In genomic region chr15:40160689-40161688, GRCh38 we compare ENCODE assay signal across 8 cellular contexts. TPM values are rescaled to one million over a fixed set of nuclear protein-coding genes. Genes with fewer than 3 reads are reported as not detected.
DNase-seq lines count a peak whose midpoint lies in the region; ATAC-seq lines count a peak whose summit lies in the region.

BUB1B (plus strand) TSS chr15:40161069; CDS start chr15:40161221, 152 bp downstream.

- H3K4me1 ChIP-seq in BLaER1 treated with 17β-estradiol and CSF1 and Interleukin-3, amounts not matched to agents 10 nM and 100 nM = peaks cover 28 to 45% (median 39%) of the 10 kb centered on the region in 10 experiments

- CTCF ChIA-PET in activated CD4-positive, alpha-beta T cell treated with anti-CD3 and anti-CD28 coated beads for 36 hours (lab: Charles Lee) = interaction anchor here (0.6 to 4.3 kb wide), 17 partner anchors 14 to 378 kb away, joined by 3 to 34 read pairs (median 5); partner anchors contain the start of genes FSIP1 and PLCB2

- H3K9me3 Mint-ChIP-seq in activated CD4-positive, alpha-beta T cell treated with anti-CD3 and anti-CD28 coated beads for 36 hours (ENCODE audit: low read depth) = no peaks in the 10 kb centered on the region

- POLR2A ChIA-PET in activated CD4-positive, alpha-beta T cell treated with anti-CD3 and anti-CD28 coated beads for 36 hours (lab: Charles Lee) = interaction anchor here (1.0 to 1.5 kb wide), 3 partner anchors 51 to 123 kb away, joined by 3 to 5 read pairs (median 4); partner anchors contain the start of genes BMF and SRP14

- intact Hi-C loops in activated CD4-positive, alpha-beta T cell treated with anti-CD3 and anti-CD28 coated beads for 36 hours (cut with DNase I, micrococcal nuclease) = loop anchor here (1.0 to 2.0 kb wide), 12 partner anchors 52 to 646 kb away; partner anchors contain the start of genes FSIP1 (in 2 of the 2), SRP14 (in 2 of the 2), BAHD1 (in 1 of the 2) and BMF (in 1 of the 2)

- H3K27ac ChIP-seq in BLaER1 treated with 17β-estradiol and CSF1 and Interleukin-3, amounts not matched to agents 10 nM and 100 nM = peak within 1 kb of the TSS in 9 of 11 experiments; percentile 76 to 93 (median 86); a peak in 18 of 22 replicates

- peaks cover 0 to 28% (median 16%) of the 10 kb centered on the region in 11 experiments; a peak in 8 of 22 replicates for H4K20me1 ChIP-seq in BLaER1 treated with 17β-estradiol and CSF1 and Interleukin-3, amounts not matched to agents 10 nM and 100 nM

- no peaks in the 10 kb centered on the region for H3K27me3 Mint-ChIP-seq in activated CD4-positive, alpha-beta T cell treated with anti-CD3 and anti-CD28 coated beads for 36 hours

- ATAC-seq in GM19324 (IDR thresholded peaks at IDR 0.05; ENCODE audit: low FRiP score, unreplicated experiment) (peak; percentile 88), HG03457 (IDR thresholded peaks at IDR 0.05; ENCODE audit: unreplicated experiment) (peak; percentile 74), left lobe of liver (peak; percentile 100)
- peak; percentile 95 for ATAC-seq in activated CD4-positive, alpha-beta T cell treated with anti-CD3 and anti-CD28 coated beads for 36 hours

- DNase-seq in NCI-H524 treated with DMSO at 0.1 percent for 48 hours (lab: John Stamatoyannopoulos, UW) = peak; percentile 76
- DNase-seq in activated CD4-positive, alpha-beta T cell treated with anti-CD3 and anti-CD28 coated beads for 36 hours = peak; percentile 96
- DNase-seq in dedifferentiated amniotic fluid mesenchymal stem cell (ENCODE audit: extremely low spot score) = peak; percentile 89
- DNase-seq in left lobe of liver (ENCODE audit: low spot score) = peak; percentile 94
- DNase-seq in stimulated activated CD4-positive, alpha-beta T cell treated with anti-CD3 and anti-CD28 coated beads, Interleukin-1b, Interleukin-23, amount 100 ng/mL, for 48 hours = peak; percentile 93

- H3K4me3 ChIP-seq in BLaER1 treated with 17β-estradiol and CSF1 and Interleukin-3, amounts not matched to agents 10 nM and 100 nM = peak within 1 kb of the TSS; percentile 69 to 93 (median 86)

- H3K36me3 Mint-ChIP-seq in activated CD4-positive, alpha-beta T cell treated with anti-CD3 and anti-CD28 coated beads for 36 hours (ENCODE audit: low read depth) = peaks cover 21% of the 10 kb centered on the region

- peak within 1 kb of the TSS; percentile 59 to 92 (median 88) for H3K9ac ChIP-seq in BLaER1 treated with 17β-estradiol and CSF1 and Interleukin-3, amounts not matched to agents 10 nM and 100 nM

- peak within 1 kb of the TSS; percentile 75 to 96 (median 90) for H3K4me2 ChIP-seq in BLaER1 treated with 17β-estradiol and CSF1 and Interleukin-3, amounts not matched to agents 10 nM and 100 nM

- H3K9me3 ChIP-seq in BLaER1 treated with 17β-estradiol and CSF1 and Interleukin-3, amounts not matched to agents 10 nM and 100 nM (replicated peaks in 1 of 11) = no peaks in the 10 kb centered on the region

- no peaks in the 10 kb centered on the region for H3K27me3 ChIP-seq in BLaER1 treated with 17β-estradiol and CSF1 and Interleukin-3, amounts not matched to agents 10 nM and 100 nM

- no peak within 1 kb of the TSS for H3K27ac Mint-ChIP-seq in activated CD4-positive, alpha-beta T cell treated with anti-CD3 and anti-CD28 coated beads for 36 hours

- peaks cover 8% of the 10 kb centered on the region for H3K4me1 Mint-ChIP-seq in activated CD4-positive, alpha-beta T cell treated with anti-CD3 and anti-CD28 coated beads for 36 hours

- peaks cover 0 to 40% (median 26%) of the 10 kb centered on the region in 11 experiments; a peak in 18 of 22 replicates for H3K36me3 ChIP-seq in BLaER1 treated with 17β-estradiol and CSF1 and Interleukin-3, amounts not matched to agents 10 nM and 100 nM

- no peak within 1 kb of the TSS for H3K4me3 Mint-ChIP-seq in activated CD4-positive, alpha-beta T cell treated with anti-CD3 and anti-CD28 coated beads for 36 hours

RNA-seq across cellular contexts. Expression of gene BUB1B, which starts in this region (rescaled TPM):
- total RNA-seq in activated CD4-positive, alpha-beta T cell treated with anti-CD3 and anti-CD28 coated beads for 36 hours = 10 to 100 TPM; 95.3 to 99.5 TPM
- total RNA-seq in left lobe of liver = 0.68 TPM

Comparison
In these comparisons a context has a peak if more than half of its experiments do, and no peak if none do; other contexts are left out.
1. Peak in every context shown above with its lines: DNase-seq, ATAC-seq, H3K4me3 ChIP-seq and H3K27ac ChIP-seq.
2. RNA of gene BUB1B (total RNA-seq): 95.3 to 99.5 TPM in activated CD4-positive, alpha-beta T cell treated with anti-CD3 and anti-CD28 coated beads for 36 hours; 0.68 TPM in left lobe of liver (single experiment); every median in the first group is over 10 times any median in the second.
3. Peak in DNase-seq and ATAC-seq in left lobe of liver; RNA of the gene not detected or under 1 TPM.